In genomic region chr11:102929966-102930365, GRCh38 we compare ENCODE assay signal across 1 cellular context.
TF ChIP-seq lines count a peak whose summit lies in the region.

No MANE protein-coding gene starts in this region.

TF ChIP-seq in SK-N-SH treated with all-trans-retinoic acid at 6 μM for 48 hours, 23 proteins besides CTCF, POLR2A, EP300 and RAD21 (continued from another document):
- TF ChIP-seq CREB5 (CRISPR knock-in tag; IDR thresholded peaks at IDR 0.05; ENCODE audit: low read depth) (no peak), TSHZ2 (CRISPR knock-in tag; IDR thresholded peaks at IDR 0.05) (no peak), OSR1 (CRISPR knock-in tag; IDR thresholded peaks at IDR 0.05) (no peak), SNAI2 (CRISPR knock-in tag; IDR thresholded peaks at IDR 0.05) (no peak), ARNTL (CRISPR knock-in tag; IDR thresholded peaks at IDR 0.05; ENCODE audit: borderline replicate concordance, low read depth) (no peak)
TF ChIP-seq in SK-N-SH treated with all-trans-retinoic acid at 6 μM for 48 hours: peak in this region for 0.
